27 cellular contexts compared by ENCODE assay signal in the genomic region with DNA sequence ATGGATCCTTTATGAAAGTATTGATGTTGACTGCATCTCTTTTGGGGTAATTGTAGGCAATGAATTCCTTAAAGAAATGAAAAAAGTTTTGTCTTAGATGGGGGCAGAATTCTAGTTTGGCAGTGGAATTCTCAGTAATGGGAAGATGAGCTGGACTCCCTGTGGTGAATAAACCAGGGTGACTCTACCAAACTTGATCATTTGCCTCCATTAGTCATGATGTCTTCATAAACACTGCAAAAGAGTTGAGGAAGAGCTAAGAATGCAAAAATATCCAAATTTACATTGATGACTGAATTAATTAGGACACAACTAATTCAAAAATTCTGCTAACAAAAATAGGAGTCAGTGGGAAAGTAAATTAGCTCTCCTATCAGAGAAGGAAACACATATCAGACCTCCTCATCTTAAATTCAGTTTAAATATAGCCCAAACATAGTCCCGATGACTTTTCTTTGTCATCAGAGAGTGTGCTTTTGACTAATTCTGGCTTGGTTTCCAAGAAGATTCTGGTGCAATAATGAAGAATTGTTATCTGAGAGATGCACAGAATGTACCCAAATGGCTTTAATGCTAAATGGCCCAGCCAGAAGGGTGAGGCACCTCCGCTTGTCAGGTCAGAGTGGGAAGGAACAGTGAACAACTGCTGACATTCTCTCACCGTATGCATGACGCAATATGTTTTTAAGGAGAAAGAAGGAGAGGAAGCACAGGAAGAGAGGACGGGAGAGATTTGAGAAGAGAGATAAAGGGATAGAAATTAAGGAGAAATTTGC.
A peak's percentile ranks its signal among the peaks of the same experiment; 100 is the strongest.
DNase-seq lines count a peak whose midpoint lies in the region; ATAC-seq, FAIRE-seq and TF ChIP-seq lines count a peak whose summit lies in the region.
"Had no signal": no experiment of that assay in that cellular context is flagged by ENCODE, and none has a peak within 500 bp of the region (broad histone marks: within the 10 kb centered on the region; RNA-seq: fewer than 3 reads in every experiment).

No MANE protein-coding gene starts in this region.

- H3K4me3 ChIP-seq in AG10803 (ENCODE audit: low read length) (no peak overlapping the region), K562 (no peak overlapping the region), hepatocyte (no peak overlapping the region), prostate gland (no peak overlapping the region)
- H3K4me3 ChIP-seq: smooth muscle cell, tibial artery had no signal

- no peaks in the 10 kb centered on the region for H4K20me1 ChIP-seq in K562 (replicated peaks; ENCODE audit: control insufficient read depth, insufficient read depth, low read length)
- no peaks in the 10 kb centered on the region for H4K20me1 ChIP-seq in hepatocyte (ENCODE audit: insufficient read depth, poor library complexity, severe bottlenecking)

- 0 out of 2 replicates have a peak, but pooled peaks have one; percentile 4 for TF ChIP-seq EP300 in K562 (IDR thresholded peaks at IDR 0.05; ENCODE audit: low read length)

- H3K4me2 ChIP-seq in K562 (ENCODE audit: insufficient read depth, low read length) (no peak overlapping the region), hepatocyte (no peak overlapping the region)
- H3K4me2 ChIP-seq: smooth muscle cell had no signal

- H3K27me3 ChIP-seq in K562 (ENCODE audit: control insufficient read depth in 2 of 2, insufficient read depth in 2 of 2, low read length in 2 of 2) (no peaks in the 10 kb centered on the region), hepatocyte (no peaks in the 10 kb centered on the region), prostate gland (replicated peaks; ENCODE audit: insufficient read depth) (no peaks in the 10 kb centered on the region)
- H3K27me3 ChIP-seq: brain microvascular endothelial cell, tibial artery had no signal

- ATAC-seq in K562: peak; percentile 65
- ATAC-seq: activated naive CD8-positive, alpha-beta T cell treated with anti-CD3 and anti-CD28 coated beads, Interleukin-2, amount 50 U/mL, for 24 hours had no signal

- DNase-seq in AG10803 (ENCODE audit: low read depth) (peak; percentile 6), HCEC 1CT (peak; percentile 61), K562 (ENCODE audit: extremely low read depth in 1 of 4, low spot score in 3 of 4) (peak in 1 of 4 experiments; percentile 41), hepatocyte (ENCODE audit: low spot score) (no peak), prostate gland (ENCODE audit: low spot score) (no peak), dedifferentiated amniotic fluid mesenchymal stem cell (ENCODE audit: extremely low spot score) (no peak), retina (no peak)
- DNase-seq in activated CD8-positive, alpha-beta memory T cell treated with anti-CD3 and anti-CD28 coated beads for 24 hours: no peak
- DNase-seq: activated CD4-positive, alpha-beta T cell treated with anti-CD3 and anti-CD28 coated beads, Interleukin-2, amount 50 U/mL, for 4 hours; activated effector memory CD4-positive, alpha-beta T cell treated with Interleukin-2 at 50 U/mL for 16 hours; activated naive CD8-positive, alpha-beta T cell treated with anti-CD3 and anti-CD28 coated beads, Interleukin-2, amount 50 U/mL, for 24 hours; brain microvascular endothelial cell; dermis blood vessel endothelial cell; DND-41; H7; midbrain; MM.1S; NCI-H1436 treated with DMSO at 0.1 percent for 48 hours; NCI-H526 treated with DMSO at 0.1 percent for 48 hours; stimulated activated CD4-positive, alpha-beta T cell treated with anti-CD3 and anti-CD28 coated beads, Interleukin-2, amount 100 ng/mL, for 48 hours; stimulated activated naive CD4-positive, alpha-beta T cell treated with Interleukin-2 at 50 U/mL for 16 hours; T-helper 1 cell; tibial artery; WERI-Rb-1 had no signal

- CTCF ChIA-PET in K562 (lab: Yijun Ruan, JAX; ENCODE audit: low intra/inter-chr PET ratio): no interaction called here

- H3K79me2 ChIP-seq in K562 (ENCODE audit: control insufficient read depth, insufficient read depth, low read length) (no peaks in the 10 kb centered on the region), hepatocyte (no peaks in the 10 kb centered on the region)
- H3K79me2 ChIP-seq: parathyroid adenoma had no signal

- no peaks in the 10 kb centered on the region for H3K9me1 ChIP-seq in K562 (ENCODE audit: control insufficient read depth, insufficient read depth, low read length)

- 0% methylated on average over 5 of the region's 5 CpGs for WGBS in K562 (ENCODE audit: insufficient coverage, low coverage, missing lambda C conversion rate)
- WGBS in hepatocyte (ENCODE audit: low lambda C conversion rate, missing lambda C conversion rate): 71% methylated on average over 5 of the region's 5 CpGs
- 46% methylated on average over 5 of the region's 5 CpGs for WGBS in prostate gland

- H3K9me3 ChIP-seq in K562 (replicated peaks; ENCODE audit: control insufficient read depth, insufficient read depth, low read depth, low read length): no peaks in the 10 kb centered on the region
- H3K9me3 ChIP-seq in hepatocyte (ENCODE audit: low read depth): no peaks in the 10 kb centered on the region
- no peaks in the 10 kb centered on the region for H3K9me3 ChIP-seq in prostate gland
- H3K9me3 ChIP-seq: tibial artery had no signal

- FAIRE-seq in K562 (lab: Jason Lieb, UNC): no peak

- TF ChIP-seq RAD21 in K562 (CRISPR knock-in tag; conservative IDR thresholded peaks at IDR 0.05 in 1 of 2, IDR thresholded peaks at IDR 0.05 in 1 of 2): no peak

- H3K9me2 ChIP-seq in hepatocyte (replicated peaks; ENCODE audit: insufficient read depth): no peaks in the 10 kb centered on the region

- TF ChIP-seq POLR2A in K562 (conservative IDR thresholded peaks at IDR 0.05) (no peak), prostate gland (IDR thresholded peaks at IDR 0.05) (no peak)

- TF ChIP-seq CTCF in AG10803 (conservative IDR thresholded peaks at IDR 0.05; ENCODE audit: low read length) (no peak), K562 (IDR thresholded peaks at IDR 0.05 in 2 of 3, conservative IDR thresholded peaks at IDR 0.05 in 1 of 3; ENCODE audit: insufficient read depth in 2 of 3, low read depth in 1 of 3, low read length in 3 of 3) (no peak), hepatocyte (IDR thresholded peaks at IDR 0.05; ENCODE audit: poor library complexity) (no peak), prostate gland (IDR thresholded peaks at IDR 0.05) (no peak)

- H2AFZ ChIP-seq in K562 (ENCODE audit: low read depth, low read length) (no peak overlapping the region), hepatocyte (peak overlapping the region; percentile 22)
- H2AFZ ChIP-seq: parathyroid adenoma had no signal

- no peak overlapping the region for H3K27ac ChIP-seq in K562 (ENCODE audit: extremely low read depth, low read depth, low read length)
- no peak overlapping the region for H3K27ac ChIP-seq in hepatocyte
- no peak overlapping the region for H3K27ac ChIP-seq in prostate gland
- H3K27ac ChIP-seq: brain microvascular endothelial cell, epithelial cell of prostate, parathyroid adenoma, tibial artery, WERI-Rb-1 had no signal

- intact Hi-C loops in K562 (cut with micrococcal nuclease): no loop called here
- intact Hi-C loops in prostate gland (cut with DNase I): no loop called here

- no peak overlapping the region for H3K9ac ChIP-seq in K562 (ENCODE audit: insufficient read depth in 1 of 2, low read depth in 2 of 2, low read length in 2 of 2)
- H3K9ac ChIP-seq: parathyroid adenoma had no signal

- POLR2A ChIA-PET in K562 (lab: Yijun Ruan, JAX): interaction anchor here (0.6 to 0.9 kb wide), 2 partner anchors 20 to 302 kb away, joined by 4 read pairs; no protein-coding TSS in a partner anchor

- H3K36me3 ChIP-seq in K562 (ENCODE audit: control insufficient read depth, insufficient read depth, low read length) (no peaks in the 10 kb centered on the region), hepatocyte (replicated peaks; ENCODE audit: insufficient read depth, low read depth) (no peaks in the 10 kb centered on the region), prostate gland (no peaks in the 10 kb centered on the region)
- H3K36me3 ChIP-seq: brain microvascular endothelial cell, tibial artery, WERI-Rb-1 had no signal

- in situ Hi-C loops in K562 (cut with MboI): no loop called here

- no TSS peak for BruUV-seq in K562 (replicated peaks; lab: Mats Ljungman, UMichigan)

- no peaks in the 10 kb centered on the region for H3K4me1 ChIP-seq in K562 (replicated peaks in 1 of 2; ENCODE audit: control insufficient read depth in 2 of 2, insufficient read depth in 2 of 2, low read length in 2 of 2)
- H3K4me1 ChIP-seq in hepatocyte (ENCODE audit: insufficient read depth): peaks cover 7% of the 10 kb centered on the region
- no peaks in the 10 kb centered on the region for H3K4me1 ChIP-seq in prostate gland (replicated peaks)
- H3K4me1 ChIP-seq: parathyroid adenoma, tibial artery had no signal

TF ChIP-seq in K562, 482 proteins besides CTCF, POLR2A, EP300 and RAD21 (continues in another document):
- no peak for TF ChIP-seq TCF7L2 (IDR thresholded peaks at IDR 0.05; ENCODE audit: low read depth, low read length)
- TF ChIP-seq, protein P1, sequence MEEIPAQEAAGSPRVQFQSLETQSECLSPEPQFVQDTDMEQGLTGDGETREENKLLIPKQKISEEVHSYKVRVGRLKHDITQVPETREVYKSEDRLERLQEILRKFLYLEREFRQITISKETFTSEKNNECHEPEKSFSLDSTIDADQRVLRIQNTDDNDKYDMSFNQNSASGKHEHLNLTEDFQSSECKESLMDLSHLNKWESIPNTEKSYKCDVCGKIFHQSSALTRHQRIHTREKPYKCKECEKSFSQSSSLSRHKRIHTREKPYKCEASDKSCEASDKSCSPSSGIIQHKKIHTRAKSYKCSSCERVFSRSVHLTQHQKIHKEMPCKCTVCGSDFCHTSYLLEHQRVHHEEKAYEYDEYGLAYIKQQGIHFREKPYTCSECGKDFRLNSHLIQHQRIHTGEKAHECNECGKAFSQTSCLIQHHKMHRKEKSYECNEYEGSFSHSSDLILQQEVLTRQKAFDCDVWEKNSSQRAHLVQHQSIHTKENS (CRISPR knock-in tag; IDR thresholded peaks at IDR 0.05): no peak
- no peak for TF ChIP-seq TFAM (CRISPR knock-in tag; conservative IDR thresholded peaks at IDR 0.05)
- TF ChIP-seq, protein P2, sequence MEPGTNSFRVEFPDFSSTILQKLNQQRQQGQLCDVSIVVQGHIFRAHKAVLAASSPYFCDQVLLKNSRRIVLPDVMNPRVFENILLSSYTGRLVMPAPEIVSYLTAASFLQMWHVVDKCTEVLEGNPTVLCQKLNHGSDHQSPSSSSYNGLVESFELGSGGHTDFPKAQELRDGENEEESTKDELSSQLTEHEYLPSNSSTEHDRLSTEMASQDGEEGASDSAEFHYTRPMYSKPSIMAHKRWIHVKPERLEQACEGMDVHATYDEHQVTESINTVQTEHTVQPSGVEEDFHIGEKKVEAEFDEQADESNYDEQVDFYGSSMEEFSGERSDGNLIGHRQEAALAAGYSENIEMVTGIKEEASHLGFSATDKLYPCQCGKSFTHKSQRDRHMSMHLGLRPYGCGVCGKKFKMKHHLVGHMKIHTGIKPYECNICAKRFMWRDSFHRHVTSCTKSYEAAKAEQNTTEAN (CRISPR knock-in tag; IDR thresholded peaks at IDR 0.05): no peak
- no peak for TF ChIP-seq CBX1 (IDR thresholded peaks at IDR 0.05; ENCODE audit: low read depth)
- no peak for TF ChIP-seq RCOR1 (IDR thresholded peaks at IDR 0.05; ENCODE audit: borderline replicate concordance in 1 of 2, low read depth in 2 of 2, low read length in 2 of 2)
- no peak for TF ChIP-seq ZBTB1 (CRISPR knock-in tag; IDR thresholded peaks at IDR 0.05; ENCODE audit: borderline replicate concordance, low read depth)
- TF ChIP-seq SMC3 (conservative IDR thresholded peaks at IDR 0.05; ENCODE audit: insufficient read depth, low read depth, low read length): no peak

Comparison
In these comparisons a context has a peak if more than half of its experiments do, and no peak if none do; other contexts are left out.
1. DNase-seq: peak in AG10803 (single experiment) and HCEC 1CT (single experiment); none in hepatocyte (single experiment), prostate gland (single experiment), dedifferentiated amniotic fluid mesenchymal stem cell (single experiment), retina (single experiment) and activated CD8-positive, alpha-beta memory T cell treated with anti-CD3 and anti-CD28 coated beads for 24 hours (single experiment).